ENCODE assay signal across 9 cellular contexts in the genomic region with DNA sequence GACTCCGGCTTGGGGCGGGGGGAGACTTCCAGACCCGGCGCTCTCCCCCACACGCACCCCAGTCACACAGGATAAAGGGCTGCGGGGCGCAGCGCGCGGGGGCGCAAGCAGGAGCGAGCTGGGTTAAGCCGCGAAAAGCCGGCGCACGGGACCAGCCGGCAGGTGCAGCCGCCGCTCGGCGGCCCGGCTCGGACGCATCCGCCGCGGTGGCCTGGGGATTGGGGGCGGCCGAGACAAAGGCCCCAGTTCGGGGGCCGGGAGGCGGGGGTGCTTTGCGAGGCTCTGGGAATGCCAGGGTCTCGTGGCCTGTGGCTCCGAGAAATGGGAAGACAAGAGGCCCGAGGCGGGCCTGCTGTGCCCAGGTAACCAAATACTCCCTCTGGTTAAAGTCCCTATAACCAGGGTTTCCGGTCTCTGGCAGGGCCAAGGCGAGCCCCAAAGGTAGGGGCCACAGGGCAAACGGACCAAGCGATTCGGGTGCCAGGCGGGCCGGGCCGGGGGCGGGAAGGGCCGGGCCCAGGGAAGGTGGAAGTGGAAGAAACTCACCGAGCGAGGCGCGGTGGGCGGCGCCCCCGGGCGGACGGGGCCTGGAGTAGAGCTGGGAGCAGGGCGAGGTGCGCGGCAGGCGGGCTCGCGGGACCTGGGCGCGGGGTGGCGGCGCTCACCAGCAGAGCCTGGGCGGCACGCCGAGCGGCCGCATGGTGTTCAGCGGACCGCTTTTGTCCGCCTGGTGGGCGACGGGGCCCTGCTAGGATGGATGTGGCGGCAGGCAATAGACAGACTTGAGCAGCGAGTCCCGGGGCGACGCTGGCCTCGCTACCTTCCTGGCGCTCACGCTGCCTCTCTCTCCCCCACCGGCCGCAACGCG. TPM values are rescaled to one million over a fixed set of nuclear protein-coding genes. Genes with fewer than 3 reads are reported as not detected.
DNase-seq lines count a peak whose midpoint lies in the region; ATAC-seq and TF ChIP-seq lines count a peak whose summit lies in the region.
"Had no signal": no experiment of that assay in that cellular context is flagged by ENCODE, and none has a peak within 500 bp of the region (broad histone marks: within the 10 kb centered on the region; RNA-seq: fewer than 3 reads in every experiment).

Gene GATA2 (minus strand): TSS at position 849 of the 868 bp plus-strand sequence. CDS start 6,170 bp downstream, outside the sequence.

- TF ChIP-seq POLR2A in adrenal gland (IDR thresholded peaks at IDR 0.05), result peak; percentile 16 to 60

- peak within 1 kb of the TSS in 7 of 8 donors; percentile 63 to 89 (median 71) for H3K4me3 Mint-ChIP-seq in naive B cell

- H3K27me3 Mint-ChIP-seq in naive B cell, result peaks cover 44 to 82% (median 78%) of the 10 kb centered on the region in 3 donors

- peaks cover 4 to 8% of the 10 kb centered on the region in 2 donors for H3K36me3 Mint-ChIP-seq in naive B cell

- H3K27ac ChIP-seq in adrenal gland, result peak within 1 kb of the TSS in 1 of 5 donors; percentile 41
- H3K27ac ChIP-seq: epithelial cell of prostate had no signal

- 10 to 21% (median 11%) methylated on average over 33 to 89 of the region's 89 CpGs for WGBS in adrenal gland, 4 donors

- DNase-seq in CD1c-positive myeloid dendritic cell (ENCODE audit: extremely low spot score), result peak; percentile 45
- DNase-seq in Jurkat, Clone E6-1 (ENCODE audit: low read depth, low spot score), result no peak
- DNase-seq in adrenal gland, result peak in 4 of 7 donors; percentile 11 to 64 (median 24)
- no peak for DNase-seq in naive B cell
- no peak for DNase-seq in GM19238 (ENCODE audit: insufficient read length, low spot score)
- DNase-seq in NCI-H774 (lab: John Stamatoyannopoulos, UW), result no peak
- no peak for DNase-seq in AG08395 (ENCODE audit: low spot score)

- peak within 1 kb of the TSS in 2 of 6 donors; percentile 26 to 56 for H3K27ac Mint-ChIP-seq in naive B cell

- no peaks in the 10 kb centered on the region for H3K9me3 ChIP-seq in adrenal gland (replicated peaks in 1 of 3)

- H3K4me1 Mint-ChIP-seq in naive B cell, result peaks cover 21 to 34% (median 32%) of the 10 kb centered on the region in 3 donors

- peaks cover 80% of the 10 kb centered on the region for H3K27me3 ChIP-seq in adrenal gland

- no peaks in the 10 kb centered on the region for H3K36me3 ChIP-seq in adrenal gland (replicated peaks in 1 of 2)

- peaks cover 22 to 39% of the 10 kb centered on the region in 2 donors for H3K4me1 ChIP-seq in adrenal gland (replicated peaks in 1 of 2)

- ATAC-seq in naive B cell (ENCODE audit: low read depth in 2 of 2) (peak; percentile 17 to 27), GM19455 (IDR thresholded peaks at IDR 0.05; ENCODE audit: unreplicated experiment) (no peak)

- peak within 1 kb of the TSS; percentile 35 for H3K4me3 ChIP-seq in Jurkat, Clone E6-1 (ENCODE audit: low read length)
- H3K4me3 ChIP-seq in adrenal gland, result peak within 1 kb of the TSS in 1 of 4 donors; percentile 9

- peaks cover 0 to 3% (median 0%) of the 10 kb centered on the region in 7 donors for H3K9me3 Mint-ChIP-seq in naive B cell

- intact Hi-C loops in adrenal gland (cut with DNase I), result loop anchor here (10.0 kb wide), 1 partner anchor 112 kb away; no protein-coding TSS in a partner anchor

- no peak for TF ChIP-seq CTCF in adrenal gland (IDR thresholded peaks at IDR 0.05)

RNA-seq across cellular contexts. Expression of gene GATA2, which starts in this region (rescaled TPM):
- polyA plus RNA-seq in Jurkat, Clone E6-1 (2012; ENCODE audit: insufficient read depth, insufficient read length), result 5.2 TPM
- 10 to 100 TPM in 3 of 8 donors, 1 to 10 TPM in 5; 4.6 to 28.1 (median 7.4) TPM for total RNA-seq in adrenal gland
- polyA plus RNA-seq in adrenal gland, result 10 to 100 TPM in 2 of 3 donors, 1 to 10 TPM in 1; 3.4 to 37.5 (median 11.2) TPM
- under 1 TPM in 3 of 6 donors, not detected in 3; 0.21 to 0.49 (median 0.28) TPM for polyA plus RNA-seq in naive B cell (ENCODE audit: low read depth in 6 of 6)

Comparison
In these comparisons a context has a peak if more than half of its experiments do, and no peak if none do; other contexts are left out.
1. Peak in ATAC-seq in naive B cell; RNA of the gene not detected or under 1 TPM.
2. DNase-seq: peak in CD1c-positive myeloid dendritic cell (single experiment) and adrenal gland (4 of 7); none in Jurkat, Clone E6-1 (single experiment), naive B cell (single experiment), GM19238 (single experiment), NCI-H774 (single experiment) and AG08395 (single experiment).